1 cellular context compared by ENCODE assay signal in the genomic region with DNA sequence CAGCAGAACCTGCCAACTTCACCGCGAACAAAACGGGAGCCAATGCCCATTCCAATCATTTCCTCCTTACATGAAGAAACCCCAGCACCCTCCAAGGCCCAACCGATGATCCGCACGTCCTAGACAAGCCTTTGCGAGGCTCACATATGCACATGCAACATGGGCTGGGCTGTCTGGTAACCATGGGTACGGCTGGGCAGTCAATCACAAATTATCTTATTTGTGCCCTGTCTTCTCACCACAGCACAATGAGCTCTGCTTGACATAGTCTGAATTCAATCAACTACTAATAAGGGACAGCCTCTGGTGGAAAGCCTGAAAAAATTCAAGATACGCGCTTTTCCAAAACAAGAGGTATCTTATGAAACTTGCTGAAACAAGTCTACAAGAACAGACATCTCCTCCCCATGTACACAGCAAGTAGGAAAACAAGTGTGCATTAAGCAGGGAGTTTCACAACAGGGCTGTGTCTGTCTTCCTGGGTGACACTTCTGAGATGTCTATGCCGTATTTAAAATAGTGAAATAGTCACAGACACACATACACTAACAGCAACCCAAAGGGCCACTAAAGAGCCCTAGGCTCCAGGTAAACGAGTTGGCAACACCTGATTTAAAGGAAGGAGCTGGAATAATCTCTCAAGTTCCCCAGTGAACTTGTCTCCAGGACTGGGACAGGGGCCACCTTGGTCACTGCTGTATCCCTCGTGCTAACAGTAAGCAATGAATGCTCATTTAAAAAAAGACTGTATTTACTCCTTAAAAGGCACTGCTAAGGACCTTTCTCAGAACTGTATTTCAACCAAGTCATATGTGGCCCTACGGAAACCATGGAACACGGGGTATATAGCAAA.
TF ChIP-seq lines count a peak whose summit lies in the region.

No MANE protein-coding gene starts in this region.

TF ChIP-seq in GM23338, 12 proteins besides CTCF, POLR2A, EP300 and RAD21 (continued from another document):
- TF ChIP-seq, protein P1, sequence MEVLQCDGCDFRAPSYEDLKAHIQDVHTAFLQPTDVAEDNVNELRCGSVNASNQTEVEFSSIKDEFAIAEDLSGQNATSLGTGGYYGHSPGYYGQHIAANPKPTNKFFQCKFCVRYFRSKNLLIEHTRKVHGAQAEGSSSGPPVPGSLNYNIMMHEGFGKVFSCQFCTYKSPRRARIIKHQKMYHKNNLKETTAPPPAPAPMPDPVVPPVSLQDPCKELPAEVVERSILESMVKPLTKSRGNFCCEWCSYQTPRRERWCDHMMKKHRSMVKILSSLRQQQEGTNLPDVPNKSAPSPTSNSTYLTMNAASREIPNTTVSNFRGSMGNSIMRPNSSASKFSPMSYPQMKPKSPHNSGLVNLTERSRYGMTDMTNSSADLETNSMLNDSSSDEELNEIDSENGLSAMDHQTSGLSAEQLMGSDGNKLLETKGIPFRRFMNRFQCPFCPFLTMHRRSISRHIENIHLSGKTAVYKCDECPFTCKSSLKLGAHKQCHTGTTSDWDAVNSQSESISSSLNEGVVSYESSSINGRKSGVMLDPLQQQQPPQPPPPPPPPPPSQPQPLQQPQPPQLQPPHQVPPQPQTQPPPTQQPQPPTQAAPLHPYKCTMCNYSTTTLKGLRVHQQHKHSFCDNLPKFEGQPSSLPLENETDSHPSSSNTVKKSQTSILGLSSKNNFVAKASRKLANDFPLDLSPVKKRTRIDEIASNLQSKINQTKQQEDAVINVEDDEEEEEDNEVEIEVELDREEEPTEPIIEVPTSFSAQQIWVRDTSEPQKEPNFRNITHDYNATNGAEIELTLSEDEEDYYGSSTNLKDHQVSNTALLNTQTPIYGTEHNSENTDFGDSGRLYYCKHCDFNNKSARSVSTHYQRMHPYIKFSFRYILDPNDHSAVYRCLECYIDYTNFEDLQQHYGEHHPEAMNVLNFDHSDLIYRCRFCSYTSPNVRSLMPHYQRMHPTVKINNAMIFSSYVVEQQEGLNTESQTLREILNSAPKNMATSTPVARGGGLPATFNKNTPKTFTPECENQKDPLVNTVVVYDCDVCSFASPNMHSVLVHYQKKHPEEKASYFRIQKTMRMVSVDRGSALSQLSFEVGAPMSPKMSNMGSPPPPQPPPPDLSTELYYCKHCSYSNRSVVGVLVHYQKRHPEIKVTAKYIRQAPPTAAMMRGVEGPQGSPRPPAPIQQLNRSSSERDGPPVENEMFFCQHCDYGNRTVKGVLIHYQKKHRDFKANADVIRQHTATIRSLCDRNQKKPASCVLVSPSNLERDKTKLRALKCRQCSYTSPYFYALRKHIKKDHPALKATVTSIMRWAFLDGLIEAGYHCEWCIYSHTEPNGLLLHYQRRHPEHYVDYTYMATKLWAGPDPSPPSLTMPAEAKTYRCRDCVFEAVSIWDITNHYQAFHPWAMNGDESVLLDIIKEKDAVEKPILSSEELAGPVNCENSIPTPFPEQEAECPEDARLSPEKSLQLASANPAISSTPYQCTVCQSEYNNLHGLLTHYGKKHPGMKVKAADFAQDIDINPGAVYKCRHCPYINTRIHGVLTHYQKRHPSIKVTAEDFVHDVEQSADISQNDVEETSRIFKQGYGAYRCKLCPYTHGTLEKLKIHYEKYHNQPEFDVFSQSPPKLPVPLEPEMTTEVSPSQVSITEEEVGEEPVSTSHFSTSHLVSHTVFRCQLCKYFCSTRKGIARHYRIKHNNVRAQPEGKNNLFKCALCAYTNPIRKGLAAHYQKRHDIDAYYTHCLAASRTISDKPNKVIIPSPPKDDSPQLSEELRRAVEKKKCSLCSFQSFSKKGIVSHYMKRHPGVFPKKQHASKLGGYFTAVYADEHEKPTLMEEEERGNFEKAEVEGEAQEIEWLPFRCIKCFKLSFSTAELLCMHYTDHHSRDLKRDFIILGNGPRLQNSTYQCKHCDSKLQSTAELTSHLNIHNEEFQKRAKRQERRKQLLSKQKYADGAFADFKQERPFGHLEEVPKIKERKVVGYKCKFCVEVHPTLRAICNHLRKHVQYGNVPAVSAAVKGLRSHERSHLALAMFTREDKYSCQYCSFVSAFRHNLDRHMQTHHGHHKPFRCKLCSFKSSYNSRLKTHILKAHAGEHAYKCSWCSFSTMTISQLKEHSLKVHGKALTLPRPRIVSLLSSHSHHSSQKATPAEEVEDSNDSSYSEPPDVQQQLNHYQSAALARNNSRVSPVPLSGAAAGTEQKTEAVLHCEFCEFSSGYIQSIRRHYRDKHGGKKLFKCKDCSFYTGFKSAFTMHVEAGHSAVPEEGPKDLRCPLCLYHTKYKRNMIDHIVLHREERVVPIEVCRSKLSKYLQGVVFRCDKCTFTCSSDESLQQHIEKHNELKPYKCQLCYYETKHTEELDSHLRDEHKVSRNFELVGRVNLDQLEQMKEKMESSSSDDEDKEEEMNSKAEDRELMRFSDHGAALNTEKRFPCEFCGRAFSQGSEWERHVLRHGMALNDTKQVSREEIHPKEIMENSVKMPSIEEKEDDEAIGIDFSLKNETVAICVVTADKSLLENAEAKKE (CRISPR knock-in tag; IDR thresholded peaks at IDR 0.05): no peak
